21 cellular contexts compared by ENCODE assay signal in genomic region chrX:19070555-19070994, GRCh38. TPM values are rescaled to one million over a fixed set of nuclear protein-coding genes. Genes with fewer than 3 reads are reported as not detected.
A peak's percentile ranks its signal among the peaks of the same experiment; 100 is the strongest.
DNase-seq lines count a peak whose midpoint lies in the region; ATAC-seq, FAIRE-seq and TF ChIP-seq lines count a peak whose summit lies in the region.
"Had no signal": no experiment of that assay in that cellular context is flagged by ENCODE, and none has a peak within 500 bp of the region (broad histone marks: within the 10 kb centered on the region; RNA-seq: fewer than 3 reads in every experiment).

No MANE protein-coding gene starts in this region.

- CTCF ChIA-PET in GM12878 (lab: Yijun Ruan, JAX), result interaction anchor here (0.7 kb wide), 1 partner anchor 34 kb away, joined by 3 read pairs; no protein-coding TSS in a partner anchor
- CTCF ChIA-PET in CD4-positive, alpha-beta T cell (lab: Charles Lee), result interaction anchor here (0.5 kb wide), 1 partner anchor 55 kb away, joined by 3 read pairs; no protein-coding TSS in a partner anchor

- WGBS in GM12878 (ENCODE audit: insufficient coverage, insufficient replicate concordance, low lambda C conversion rate, missing lambda C conversion rate), result 33% methylated on average over 3 of the region's 3 CpGs
- WGBS in right lobe of liver (ENCODE audit: insufficient coverage, low coverage, low lambda C conversion rate, missing lambda C conversion rate), result 75% methylated on average over 1 of the region's 3 CpGs

- POLR2A ChIA-PET in GM12878 (lab: Charles Lee), result no interaction called here
- POLR2A ChIA-PET in CD4-positive, alpha-beta T cell (lab: Charles Lee), result no interaction called here

- FAIRE-seq in GM12891 (lab: Jason Lieb, UNC), result peak; percentile 58
- FAIRE-seq in GM12878 (lab: Jason Lieb, UNC), result no peak
- FAIRE-seq: A204.1, GM19239 had no signal

- no peak overlapping the region for H3K9ac ChIP-seq in GM12878 (ENCODE audit: control insufficient read depth, insufficient read depth, low read length)
- H3K9ac ChIP-seq: GM23248 had no signal

- H3K4me3 ChIP-seq in GM12878, result no peak overlapping the region
- no peak overlapping the region for H3K4me3 ChIP-seq in right lobe of liver
- no peak overlapping the region for H3K4me3 ChIP-seq in coronary artery
- H3K4me3 ChIP-seq: GM23248, HAP-1 had no signal

- ATAC-seq in GM12878, result no peak
- ATAC-seq in left ventricle myocardium superior, result peak; percentile 68
- ATAC-seq in right lobe of liver, result peak; percentile 25 to 73 (median 36)
- no peak for ATAC-seq in CD4-positive, alpha-beta T cell (ENCODE audit: poor library complexity)
- no peak for ATAC-seq in stimulated activated naive B cell treated with anti-CD40 and anti-IgM and Interleukin-4, amounts not matched to agents 10 μg/mL and 1 μg/mL and 100 μg/mL, for 72 hours (replicated peaks)

- H3K9me3 Mint-ChIP-seq in CD4-positive, alpha-beta T cell, result no peaks in the 10 kb centered on the region
- no peaks in the 10 kb centered on the region for H3K9me3 Mint-ChIP-seq in stimulated activated naive B cell treated with anti-CD40 and anti-IgM and Interleukin-4, amounts not matched to agents 10 μg/mL and 1 μg/mL and 100 μg/mL, for 72 hours

- H3K9me3 ChIP-seq in GM12878 (replicated peaks; ENCODE audit: control insufficient read depth, insufficient read depth, low read length) (no peaks in the 10 kb centered on the region; the same call in 2 of the 3 replicates), right lobe of liver (no peaks in the 10 kb centered on the region)
- H3K9me3 ChIP-seq in CD4-positive, alpha-beta T cell (ENCODE audit: control insufficient read depth, low read length), result no peaks in the 10 kb centered on the region
- H3K9me3 ChIP-seq: HAP-1 had no signal

- H3K36me3 ChIP-seq in GM12878 (ENCODE audit: control insufficient read depth in 2 of 2, insufficient read depth in 2 of 2, low read length in 1 of 2), result no peaks in the 10 kb centered on the region
- no peaks in the 10 kb centered on the region for H3K36me3 ChIP-seq in right lobe of liver
- H3K36me3 ChIP-seq: HAP-1 had no signal

- BruUV-seq in GM12878 (replicated peaks; lab: Mats Ljungman, UMichigan), result no TSS peak

- H3K4me2 ChIP-seq in GM12878 (ENCODE audit: control insufficient read depth, insufficient read depth), result no peak overlapping the region

- no peaks in the 10 kb centered on the region for H4K20me1 ChIP-seq in GM12878 (ENCODE audit: control insufficient read depth, insufficient read depth)

- TF ChIP-seq POLR2A in GM12891 (IDR thresholded peaks at IDR 0.05; ENCODE audit: low read depth, low read length), result no peak
- TF ChIP-seq POLR2A in GM12878 (IDR thresholded peaks at IDR 0.05; ENCODE audit: low read depth, low read length), result no peak
- TF ChIP-seq POLR2A in right lobe of liver (IDR thresholded peaks at IDR 0.05), result no peak

- DNase-seq in GM12891 (ENCODE audit: insufficient read length, low spot score), result no peak
- DNase-seq in GM12878 (ENCODE audit: low read depth, low spot score), result no peak
- DNase-seq in left ventricle myocardium superior, result peak; percentile 39
- no peak for DNase-seq in right lobe of liver
- DNase-seq in CD4-positive, alpha-beta T cell, result no peak
- no peak for DNase-seq in stimulated activated naive B cell treated with anti-CD40 and anti-IgM and Interleukin-4, amounts not matched to agents 10 μg/mL and 1 μg/mL and 100 μg/mL, for 72 hours
- no peak for DNase-seq in NCI-H1930 (lab: John Stamatoyannopoulos, UW)
- no peak for DNase-seq in coronary artery (ENCODE audit: low spot score)
- DNase-seq: ACHN; CD4-positive, alpha-beta memory T cell; DMS153; DMS79; GDM1; GM23248; KG1 had no signal

- H2AFZ ChIP-seq in GM12878 (ENCODE audit: control insufficient read depth, low read depth, low read length), result no peak overlapping the region
- H2AFZ ChIP-seq: GM23248 had no signal

- no peaks in the 10 kb centered on the region for H3K4me1 Mint-ChIP-seq in CD4-positive, alpha-beta T cell (ENCODE audit: low read depth)
- no peaks in the 10 kb centered on the region for H3K4me1 Mint-ChIP-seq in stimulated activated naive B cell treated with anti-CD40 and anti-IgM and Interleukin-4, amounts not matched to agents 10 μg/mL and 1 μg/mL and 100 μg/mL, for 72 hours
- H3K4me1 Mint-ChIP-seq: CD4-positive, alpha-beta memory T cell; IgD-negative memory B cell had no signal

- SMC1A ChIA-PET in GM12878 (lab: Charles Lee; ENCODE audit: uncharacterized antibody, unreplicated experiment), result interaction anchor here (0.6 kb wide), 1 partner anchor 145 kb away, joined by 3 read pairs; no protein-coding TSS in a partner anchor

- H3K4me1 ChIP-seq in GM12878 (ENCODE audit: control insufficient read depth, insufficient read depth, low read length) (no peaks in the 10 kb centered on the region), right lobe of liver (no peaks in the 10 kb centered on the region)
- H3K4me1 ChIP-seq: HAP-1 had no signal

- H3K27ac ChIP-seq in GM12878 (ENCODE audit: control insufficient read depth, insufficient read depth) (no peak overlapping the region), right lobe of liver (no peak overlapping the region), coronary artery (no peak overlapping the region)
- H3K27ac ChIP-seq in CD4-positive, alpha-beta T cell (ENCODE audit: low read depth, low read length), result no peak overlapping the region
- H3K27ac ChIP-seq: C4-2B, GM23248, HL-60 had no signal

- no peaks in the 10 kb centered on the region for H3K79me2 ChIP-seq in GM12878 (ENCODE audit: control insufficient read depth, insufficient read depth, low read length)

- intact Hi-C loops in GM12878 (cut with micrococcal nuclease; ENCODE audit: unreplicated experiment) (no loop called here), left ventricle myocardium superior (cut with micrococcal nuclease) (no loop called here), right lobe of liver (cut with DNase I) (no loop called here)
- intact Hi-C loops in CD4-positive, alpha-beta T cell (cut with DNase I, micrococcal nuclease), result no loop called here

- TF ChIP-seq CTCF in GM12878 (IDR thresholded peaks at IDR 0.05 in 2 of 3, conservative IDR thresholded peaks at IDR 0.05 in 1 of 3; ENCODE audit: control insufficient read depth in 2 of 3, extremely low read depth in 1 of 3, insufficient read depth in 1 of 3, low read depth in 3 of 3, low read length in 3 of 3) (no peak), right lobe of liver (IDR thresholded peaks at IDR 0.05) (no peak), coronary artery (IDR thresholded peaks at IDR 0.05) (no peak)
- no peak for TF ChIP-seq CTCF in CD4-positive, alpha-beta T cell (IDR thresholded peaks at IDR 0.05)

- H3K36me3 Mint-ChIP-seq in CD4-positive, alpha-beta T cell (ENCODE audit: low read depth), result no peaks in the 10 kb centered on the region
- H3K36me3 Mint-ChIP-seq in stimulated activated naive B cell treated with anti-CD40 and anti-IgM and Interleukin-4, amounts not matched to agents 10 μg/mL and 1 μg/mL and 100 μg/mL, for 72 hours, result no peaks in the 10 kb centered on the region
- H3K36me3 Mint-ChIP-seq: CD4-positive, alpha-beta memory T cell had no signal

- in situ Hi-C loops in GM12878 (cut with MboI), result no loop called here

- H3K27me3 Mint-ChIP-seq in CD4-positive, alpha-beta T cell, result no peaks in the 10 kb centered on the region
- H3K27me3 Mint-ChIP-seq in stimulated activated naive B cell treated with anti-CD40 and anti-IgM and Interleukin-4, amounts not matched to agents 10 μg/mL and 1 μg/mL and 100 μg/mL, for 72 hours, result peaks cover 0 to 4% of the 10 kb centered on the region in 2 donors
- H3K27me3 Mint-ChIP-seq: IgD-negative memory B cell had no signal

- TF ChIP-seq EP300 in GM12878 (IDR thresholded peaks at IDR 0.05; ENCODE audit: borderline replicate concordance in 1 of 2, control insufficient read depth in 1 of 2, low read depth in 2 of 2, low read length in 2 of 2), result no peak

- no peak for TF ChIP-seq RAD21 in GM12878 (IDR thresholded peaks at IDR 0.05; ENCODE audit: insufficient read depth, low read depth, low read length)

- no peak overlapping the region for H3K27ac Mint-ChIP-seq in CD4-positive, alpha-beta T cell
- H3K27ac Mint-ChIP-seq in stimulated activated naive B cell treated with anti-CD40 and anti-IgM and Interleukin-4, amounts not matched to agents 10 μg/mL and 1 μg/mL and 100 μg/mL, for 72 hours, result no peak overlapping the region
- H3K27ac Mint-ChIP-seq: CD4-positive, alpha-beta memory T cell; IgD-negative memory B cell had no signal

- no peak overlapping the region for H3K4me3 Mint-ChIP-seq in CD4-positive, alpha-beta T cell
- H3K4me3 Mint-ChIP-seq in stimulated activated naive B cell treated with anti-CD40 and anti-IgM and Interleukin-4, amounts not matched to agents 10 μg/mL and 1 μg/mL and 100 μg/mL, for 72 hours, result no peak overlapping the region
- H3K4me3 Mint-ChIP-seq: CD4-positive, alpha-beta memory T cell; IgD-negative memory B cell had no signal

- RAD21 ChIA-PET in GM12878 (lab: Charles Lee; ENCODE audit: unreplicated experiment), result no interaction called here

- H3K27me3 ChIP-seq in GM12878 (replicated peaks in 1 of 2; ENCODE audit: control insufficient read depth in 2 of 2, insufficient read depth in 2 of 2, low read length in 1 of 2), result no peaks in the 10 kb centered on the region
- no peaks in the 10 kb centered on the region for H3K27me3 ChIP-seq in right lobe of liver
- no peaks in the 10 kb centered on the region for H3K27me3 ChIP-seq in CD4-positive, alpha-beta T cell (ENCODE audit: control insufficient read depth, insufficient read depth, low read length)

TF ChIP-seq in GM12878, 131 proteins besides CTCF, POLR2A, EP300 and RAD21 (continues in another document):
- peak; percentile 40; the same call in 1 of the 2 replicates for TF ChIP-seq ZNF24 (IDR thresholded peaks at IDR 0.05)

RNA-seq across cellular contexts. Expression of gene ADGRG2, which starts 51.7 kb away (rescaled TPM):
- polyA plus RNA-seq in GM12891 (2012; ENCODE audit: low read depth, missing spikeins), result 0.05 TPM
- total RNA-seq in GM12878 (2013; cell fraction: nucleolus; rRNA removed), result not detected in 2 replicates
- not detected in 2 replicates for total RNA-seq in GM12878 (2014; rRNA removed)
- total RNA-seq in GM12878 (2014; rRNA removed; fragmentation: Illumina TruSeq; extraction: Trizol), result not detected in 2 replicates
- total RNA-seq in GM12878 (2021), result 0.03 TPM in 1 of 2 replicates, not detected in the other
- not detected for polyA plus RNA-seq in GM12878 (2011; ENCODE audit: low read depth)
- polyA plus RNA-seq in GM12878 (2011; rRNA removed), result 0.29 and 0.36 TPM in 2 replicates
- 0.20 and 0.25 TPM in 2 replicates for polyA plus RNA-seq in GM12878 (2011; cell fraction: cytosol; rRNA removed)
- 0.34 and 0.82 TPM in 2 replicates for polyA plus RNA-seq in GM12878 (2011; cell fraction: nucleus; rRNA removed)
- polyA plus RNA-seq in GM12878 (2012), result 0.03 TPM in 1 of 2 replicates, not detected in the other
- polyA plus RNA-seq in GM12878 (2014; fragmentation: Illumina TruSeq; extraction: Trizol), result 0.06 TPM in 1 of 2 replicates, not detected in the other
- polyA plus RNA-seq in GM12878 (2014; fragmentation: Nextera tagmentation; extraction: Ambion mirVana), result under 1 TPM; 0.02 to 0.05 TPM
- polyA plus RNA-seq in GM12878 (2014; rRNA removed), result 0.03 TPM in 1 of 2 replicates, not detected in the other
- under 1 TPM; 0.03 to 0.18 TPM for polyA plus RNA-seq in GM12878 (2016; fragmentation: Nextera tagmentation; extraction: Ambion mirVana)
- 0.22 and 0.26 TPM in 2 replicates for polyA minus RNA-seq in GM12878 (2011; rRNA and poly(A)+ RNA removed)
- polyA minus RNA-seq in GM12878 (2011; cell fraction: cytosol; rRNA and poly(A)+ RNA removed), result not detected in 2 replicates
- 0.19 and 0.24 TPM in 2 replicates for polyA minus RNA-seq in GM12878 (2011; cell fraction: nucleus; rRNA and poly(A)+ RNA removed)
- total RNA-seq in left ventricle myocardium superior, result 0.17 TPM
- total RNA-seq in right lobe of liver, result 1 to 10 TPM in 4 of 6 experiments, under 1 TPM in 2; 0.53 to 3.5 (median 2.1) TPM
- total RNA-seq in CD4-positive, alpha-beta T cell, result not detected
- total RNA-seq: CD4-positive, alpha-beta memory T cell; GM23248 had no signal
- polyA plus RNA-seq: CD4-positive, alpha-beta memory T cell had no signal

Comparison
In these comparisons a context has a peak if more than half of its experiments do, and no peak if none do; other contexts are left out.
1. ATAC-seq: peak in left ventricle myocardium superior (single experiment) and right lobe of liver (4 of 4); none in GM12878 (single experiment), CD4-positive, alpha-beta T cell (single experiment) and stimulated activated naive B cell treated with anti-CD40 and anti-IgM and Interleukin-4, amounts not matched to agents 10 μg/mL and 1 μg/mL and 100 μg/mL, for 72 hours (0 of 2).